In genomic region chr9:112747094-112747493, GRCh38 we compare ENCODE assay signal across 21 cellular contexts. TPM values are rescaled to one million over a fixed set of nuclear protein-coding genes. Genes with fewer than 3 reads are reported as not detected.
DNase-seq lines count a peak whose midpoint lies in the region; ATAC-seq and TF ChIP-seq lines count a peak whose summit lies in the region.
"Had no signal": no experiment of that assay in that cellular context is flagged by ENCODE, and none has a peak within 500 bp of the region (broad histone marks: within the 10 kb centered on the region; RNA-seq: fewer than 3 reads in every experiment).

No MANE protein-coding gene starts in this region.

- intact Hi-C loops in CD8-positive, alpha-beta T cell (cut with DNase I, micrococcal nuclease), result no loop called here
- intact Hi-C loops in posterior cingulate gyrus (cut with DNase I), result no loop called here

- H3K27me3 ChIP-seq in CD8-positive, alpha-beta T cell (ENCODE audit: insufficient read depth, low read length), result no peaks in the 10 kb centered on the region
- H3K27me3 ChIP-seq: SJSA1, testis had no signal

- no peak overlapping the region for H3K27ac ChIP-seq in CD8-positive, alpha-beta T cell (ENCODE audit: low read depth, low read length)
- H3K27ac ChIP-seq: PC-9, SJSA1, testis had no signal

- peaks cover 43% of the 10 kb centered on the region for H3K4me1 Mint-ChIP-seq in CD8-positive, alpha-beta T cell (ENCODE audit: low read depth)

- DNase-seq in CD8-positive, alpha-beta T cell, result no peak
- DNase-seq in anterior cingulate cortex (lab: John Stamatoyannopoulos, UW) (peak in 53 of 58 donors; percentile 8 to 95 (median 66)), inferior parietal cortex (ENCODE audit: extremely low spot score) (peak; percentile 82), posterior cingulate gyrus (peak in 9 of 10 donors; percentile 34 to 96 (median 73)), NCI-H226 (no peak), LoVo (ENCODE audit: low spot score) (no peak)
- DNase-seq in stimulated activated naive CD4-positive, alpha-beta T cell (lab: John Stamatoyannopoulos, UW), result no peak
- DNase-seq: activated CD4-positive, alpha-beta memory T cell treated with anti-CD3 and anti-CD28 coated beads for 36 hours; activated naive CD4-positive, alpha-beta T cell; activated T-cell treated with anti-CD3 and anti-CD28 coated beads, Interleukin-2, amount 50 U/mL, for 1 hour; central memory CD4-positive, alpha-beta T cell; DMS79; NCI-H1694; PC-9; T-helper 17 cell; testis had no signal

- POLR2A ChIA-PET in CD8-positive, alpha-beta T cell (lab: Charles Lee), result no interaction called here

- peak overlapping the region; percentile 23 for H3K27ac Mint-ChIP-seq in CD8-positive, alpha-beta T cell
- H3K27ac Mint-ChIP-seq: activated CD4-positive, alpha-beta memory T cell treated with anti-CD3 and anti-CD28 coated beads for 36 hours; T-helper 17 cell had no signal

- CTCF ChIA-PET in CD8-positive, alpha-beta T cell (lab: Charles Lee), result interaction anchor here (1.2 kb wide), 1 partner anchor 46 kb away, joined by 3 read pairs; no protein-coding TSS in a partner anchor

- no peak for TF ChIP-seq CTCF in CD8-positive, alpha-beta T cell (IDR thresholded peaks at IDR 0.05)

- H3K36me3 ChIP-seq in CD8-positive, alpha-beta T cell (ENCODE audit: insufficient read depth, low read length), result no peaks in the 10 kb centered on the region

- H3K9me3 Mint-ChIP-seq in CD8-positive, alpha-beta T cell, result no peaks in the 10 kb centered on the region
- H3K9me3 Mint-ChIP-seq: activated CD4-positive, alpha-beta memory T cell treated with anti-CD3 and anti-CD28 coated beads for 36 hours had no signal

- no peaks in the 10 kb centered on the region for H3K27me3 Mint-ChIP-seq in CD8-positive, alpha-beta T cell (ENCODE audit: low read depth)
- H3K27me3 Mint-ChIP-seq: activated CD4-positive, alpha-beta memory T cell treated with anti-CD3 and anti-CD28 coated beads for 36 hours; T-helper 17 cell had no signal

- peaks cover 17% of the 10 kb centered on the region for H3K4me1 ChIP-seq in CD8-positive, alpha-beta T cell (ENCODE audit: insufficient read depth, low read length)

- ATAC-seq in CD8-positive, alpha-beta T cell, result no peak
- ATAC-seq in HG03175 (IDR thresholded peaks at IDR 0.05; ENCODE audit: unreplicated experiment), result no peak
- ATAC-seq: GM12878, K562, left lobe of liver, T-helper 17 cell had no signal

- H3K9me3 ChIP-seq in CD8-positive, alpha-beta T cell (ENCODE audit: low read length), result no peaks in the 10 kb centered on the region
- H3K9me3 ChIP-seq: testis had no signal

- peaks cover 1% of the 10 kb centered on the region for H3K36me3 Mint-ChIP-seq in CD8-positive, alpha-beta T cell
- H3K36me3 Mint-ChIP-seq: activated CD4-positive, alpha-beta memory T cell treated with anti-CD3 and anti-CD28 coated beads for 36 hours had no signal

- H3K4me3 Mint-ChIP-seq in CD8-positive, alpha-beta T cell, result no peak overlapping the region
- H3K4me3 Mint-ChIP-seq: activated CD4-positive, alpha-beta memory T cell treated with anti-CD3 and anti-CD28 coated beads for 36 hours; T-helper 17 cell had no signal

- H3K4me3 ChIP-seq in CD8-positive, alpha-beta T cell (ENCODE audit: low read depth, low read length), result no peak overlapping the region
- H3K4me3 ChIP-seq: GM12878, K562, PC-9, SJSA1, testis had no signal

RNA-seq across cellular contexts. Expression of gene SNX30, which starts 3.5 kb away (rescaled TPM):
- 1 to 10 TPM; 6.0 to 8.1 TPM for total RNA-seq in CD8-positive, alpha-beta T cell

RNA-seq across cellular contexts. Expression of gene INIP, which starts 29.2 kb away (rescaled TPM):
- total RNA-seq in CD8-positive, alpha-beta T cell, result 10 to 100 TPM; 11.7 to 17.2 TPM

Comparison
In these comparisons a context has a peak if more than half of its experiments do, and no peak if none do; other contexts are left out.
1. DNase-seq: peak in anterior cingulate cortex (53 of 58), inferior parietal cortex (single experiment) and posterior cingulate gyrus (9 of 10); none in CD8-positive, alpha-beta T cell (0 of 7), NCI-H226 (single experiment), stimulated activated naive CD4-positive, alpha-beta T cell (0 of 6) and LoVo (single experiment).